In genomic region chr13:108609353-108609752, GRCh38 we compare ENCODE assay signal across 1 cellular context.
TF ChIP-seq lines count a peak whose summit lies in the region.

No MANE protein-coding gene starts in this region.

TF ChIP-seq in Ishikawa, 13 proteins besides CTCF, POLR2A, EP300 and RAD21 (continued from another document):
- TF ChIP-seq, protein P1, sequence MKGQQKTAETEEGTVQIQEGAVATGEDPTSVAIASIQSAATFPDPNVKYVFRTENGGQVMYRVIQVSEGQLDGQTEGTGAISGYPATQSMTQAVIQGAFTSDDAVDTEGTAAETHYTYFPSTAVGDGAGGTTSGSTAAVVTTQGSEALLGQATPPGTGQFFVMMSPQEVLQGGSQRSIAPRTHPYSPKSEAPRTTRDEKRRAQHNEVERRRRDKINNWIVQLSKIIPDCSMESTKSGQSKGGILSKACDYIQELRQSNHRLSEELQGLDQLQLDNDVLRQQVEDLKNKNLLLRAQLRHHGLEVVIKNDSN (IDR thresholded peaks at IDR 0.05): no peak
- TF ChIP-seq, protein P2, sequence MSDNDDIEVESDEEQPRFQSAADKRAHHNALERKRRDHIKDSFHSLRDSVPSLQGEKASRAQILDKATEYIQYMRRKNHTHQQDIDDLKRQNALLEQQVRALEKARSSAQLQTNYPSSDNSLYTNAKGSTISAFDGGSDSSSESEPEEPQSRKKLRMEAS (IDR thresholded peaks at IDR 0.05): no peak
